In genomic region chr1:234875953-234876814, GRCh38 we compare ENCODE assay signal across 8 cellular contexts.
DNase-seq lines count a peak whose midpoint lies in the region; ATAC-seq and TF ChIP-seq lines count a peak whose summit lies in the region.

No MANE protein-coding gene starts in this region.

- TF ChIP-seq CTCF in adrenal gland (IDR thresholded peaks at IDR 0.05) (no peak), esophagus squamous epithelium (IDR thresholded peaks at IDR 0.05) (no peak), foreskin keratinocyte (conservative IDR thresholded peaks at IDR 0.05) (no peak)

- H3K9ac ChIP-seq in BLaER1 (peak overlapping the region; percentile 30; the same call in 1 of the 2 replicates), mucosa of rectum (ENCODE audit: low read depth in 1 of 2, low read length in 2 of 2) (no peak overlapping the region)

- H3K27ac ChIP-seq in BLaER1 (peak overlapping the region; percentile 64), adrenal gland (peak overlapping the region; percentile 23 to 94 (median 80)), mucosa of rectum (ENCODE audit: low read depth in 2 of 2, low read length in 2 of 2) (peak overlapping the region; percentile 38 to 72), esophagus squamous epithelium (peak overlapping the region in 2 of 4 donors; percentile 54 to 62), foreskin keratinocyte (no peak overlapping the region)

- H3K4me2 ChIP-seq in BLaER1, result peak overlapping the region; percentile 76

- no peaks in the 10 kb centered on the region for H3K27me3 ChIP-seq in BLaER1
- no peaks in the 10 kb centered on the region for H3K27me3 ChIP-seq in adrenal gland
- no peaks in the 10 kb centered on the region for H3K27me3 ChIP-seq in mucosa of rectum (ENCODE audit: control insufficient read depth in 2 of 2, insufficient read depth in 2 of 2, low read length in 2 of 2)
- H3K27me3 ChIP-seq in esophagus squamous epithelium, result no peaks in the 10 kb centered on the region
- no peaks in the 10 kb centered on the region for H3K27me3 ChIP-seq in foreskin keratinocyte

- H3K36me3 ChIP-seq in BLaER1 (no peaks in the 10 kb centered on the region), adrenal gland (replicated peaks in 1 of 2) (no peaks in the 10 kb centered on the region), mucosa of rectum (ENCODE audit: control insufficient read depth in 2 of 2, insufficient read depth in 2 of 2, low read length in 2 of 2) (no peaks in the 10 kb centered on the region), esophagus squamous epithelium (no peaks in the 10 kb centered on the region)

- TF ChIP-seq POLR2A in adrenal gland (IDR thresholded peaks at IDR 0.05) (peak in 1 of 2 donors; percentile 27), esophagus squamous epithelium (IDR thresholded peaks at IDR 0.05) (no peak)

- H3K4me3 ChIP-seq in BLaER1, result no peak overlapping the region
- H3K4me3 ChIP-seq in adrenal gland, result no peak overlapping the region
- no peak overlapping the region for H3K4me3 ChIP-seq in mucosa of rectum (ENCODE audit: low read length in 2 of 2)
- H3K4me3 ChIP-seq in esophagus squamous epithelium, result no peak overlapping the region

- peaks cover 81% of the 10 kb centered on the region for H3K4me1 ChIP-seq in BLaER1
- peaks cover 12 to 13% of the 10 kb centered on the region in 2 donors for H3K4me1 ChIP-seq in adrenal gland (replicated peaks in 1 of 2)
- peaks cover 12 to 19% of the 10 kb centered on the region in 2 donors for H3K4me1 ChIP-seq in mucosa of rectum (ENCODE audit: control insufficient read depth in 2 of 2, insufficient read depth in 2 of 2, low read length in 2 of 2)
- H3K4me1 ChIP-seq in esophagus squamous epithelium, result peaks cover 10 to 17% (median 12%) of the 10 kb centered on the region in 3 donors
- no peaks in the 10 kb centered on the region for H3K4me1 ChIP-seq in foreskin keratinocyte

- H3K9me3 ChIP-seq in BLaER1 (no peaks in the 10 kb centered on the region), adrenal gland (replicated peaks in 1 of 3) (no peaks in the 10 kb centered on the region), mucosa of rectum (ENCODE audit: control insufficient read depth in 2 of 2, low read length in 2 of 2) (no peaks in the 10 kb centered on the region), esophagus squamous epithelium (no peaks in the 10 kb centered on the region)

- no peak for ATAC-seq in foreskin keratinocyte

- WGBS in adrenal gland, 4 donors, result 57 to 63% (median 60%) methylated on average over 12 to 15 of the region's 15 CpGs
- 65 to 69% methylated on average over 13 to 14 of the region's 15 CpGs for WGBS in esophagus squamous epithelium, 2 donors

- intact Hi-C loops in adrenal gland (cut with DNase I), result no loop called here
- intact Hi-C loops in esophagus squamous epithelium (cut with DNase I), result no loop called here

- DNase-seq in LHCN-M2 (ENCODE audit: low read depth) (peak; percentile 37), adrenal gland (peak; percentile 70 to 93 (median 89)), esophagus squamous epithelium (lab: John Stamatoyannopoulos, UW) (no peak), Ammon's horn (ENCODE audit: low spot score) (no peak), DMS 273 (lab: John Stamatoyannopoulos, UW; ENCODE audit: unreplicated experiment) (no peak), foreskin keratinocyte (no peak)

- no peaks in the 10 kb centered on the region for H4K20me1 ChIP-seq in BLaER1

Comparison
In these comparisons a context has a peak if more than half of its experiments do, and no peak if none do; other contexts are left out.
1. DNase-seq: peak in LHCN-M2 (single experiment) and adrenal gland (7 of 7); none in esophagus squamous epithelium (single experiment), Ammon's horn (single experiment), DMS 273 (single experiment) and foreskin keratinocyte (0 of 2).